Comparison of ENCODE assay signal across 24 cellular contexts in the genomic region with DNA sequence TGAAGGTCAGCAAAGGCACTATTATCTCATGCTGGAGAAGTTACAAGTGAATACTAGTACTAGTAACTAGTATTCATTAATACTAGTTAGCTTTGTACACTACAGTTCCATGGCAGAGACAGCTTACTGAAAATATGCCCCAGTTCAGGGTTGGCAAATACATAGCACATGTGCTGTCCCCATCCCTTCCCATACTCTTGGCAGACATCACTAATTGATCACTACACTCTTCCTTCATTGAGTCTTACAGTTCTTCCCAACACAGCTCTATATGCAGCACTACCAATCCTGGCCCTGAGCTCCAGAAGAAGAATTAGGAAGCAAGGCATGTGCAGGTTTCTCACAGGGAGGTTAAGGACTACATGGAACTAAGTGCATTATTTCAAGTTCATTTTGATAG.
"Had no signal": no experiment of that assay in that cellular context is flagged by ENCODE, and none has a peak within 500 bp of the region (broad histone marks: within the 10 kb centered on the region; RNA-seq: fewer than 3 reads in every experiment).

No MANE protein-coding gene starts in this region.

- FAIRE-seq: bronchial epithelial cell, TTC549 had no signal

- H3K36me3 ChIP-seq: ascending aorta, cardiac muscle cell, WERI-Rb-1 had no signal

- H3K4me3 ChIP-seq: ascending aorta, cardiac muscle cell had no signal

- H3K9me3 ChIP-seq: ascending aorta had no signal

- H3K27ac Mint-ChIP-seq: activated CD4-positive, alpha-beta memory T cell treated with anti-CD3 and anti-CD28 coated beads, Interleukin-2, amount 10 ng/mL, durations not matched to agents 7 days and 5 days; activated naive CD4-positive, alpha-beta T cell treated with anti-CD3 and anti-CD28 coated beads, Interleukin-2, amount 10 ng/mL, durations not matched to agents 7 days and 5 days; activated naive CD4-positive, alpha-beta T cell treated with anti-CD3 and anti-CD28 coated beads, Interleukin-2, amount 50 U/mL, for 24 hours; activated naive CD8-positive, alpha-beta T cell; activated T-helper 2 cell treated with anti-CD3 and anti-CD28 coated beads, Interferon-gamma antibody, Interleukin-2, Interleukin-4, amounts not matched to agents 10 μg/mL and 5 μg/mL and 100 μg/mL, durations not matched to agents 14 hours and 24 hours and 36 hours; T-helper 1 cell treated with Interleukin-12 subunit alpha and Interleukin-12 subunit beta and Interleukin-4 antibody, amounts not matched to agents 30 μg/mL and 1 μg/mL, for 36 hours; T-helper 2 cell treated with Interferon-gamma antibody and Interleukin-4, amounts not matched to agents 5 μg/mL and 100 μg/mL, for 36 hours; WTC11 had no signal

- H3K4me3 Mint-ChIP-seq: activated CD4-positive, alpha-beta memory T cell treated with anti-CD3 and anti-CD28 coated beads, Interleukin-2, amount 10 ng/mL, durations not matched to agents 7 days and 5 days; activated CD4-positive, alpha-beta T cell treated with anti-CD3 and anti-CD28 coated beads for 36 hours; activated CD4-positive, alpha-beta T cell treated with anti-CD3 and anti-CD28 coated beads, Interleukin-2, amount 10 ng/mL, durations not matched to agents 7 days and 5 days; activated CD8-positive, alpha-beta memory T cell treated with anti-CD3 and anti-CD28 coated beads, Interleukin-2, amount 10 ng/mL, durations not matched to agents 7 days and 5 days; activated CD8-positive, alpha-beta T cell treated with anti-CD3 and anti-CD28 coated beads, Interleukin-2, amount 10 ng/mL, durations not matched to agents 7 days and 5 days; activated naive CD4-positive, alpha-beta T cell treated with anti-CD3 and anti-CD28 coated beads, Interleukin-2, amount 10 ng/mL, durations not matched to agents 7 days and 5 days; activated naive CD4-positive, alpha-beta T cell treated with anti-CD3 and anti-CD28 coated beads, Interleukin-2, amount 50 U/mL, for 24 hours; activated naive CD8-positive, alpha-beta T cell; activated naive CD8-positive, alpha-beta T cell treated with anti-CD3 and anti-CD28 coated beads, Interleukin-2, amount 50 U/mL, for 24 hours; activated T-cell treated with anti-CD3 and anti-CD28 coated beads, Interleukin-2, amount 50 U/mL, for 24 hours; brain; central memory CD8-positive, alpha-beta T cell; T-helper 1 cell treated with Interleukin-12 subunit alpha and Interleukin-12 subunit beta and Interleukin-4 antibody, amounts not matched to agents 30 μg/mL and 1 μg/mL, for 36 hours; T-helper 2 cell treated with Interferon-gamma antibody and Interleukin-4, amounts not matched to agents 5 μg/mL and 100 μg/mL, for 36 hours; WTC11 had no signal

- H3K36me3 Mint-ChIP-seq: activated CD8-positive, alpha-beta memory T cell treated with anti-CD3 and anti-CD28 coated beads, Interleukin-2, amount 10 ng/mL, durations not matched to agents 7 days and 5 days; activated naive CD4-positive, alpha-beta T cell treated with anti-CD3 and anti-CD28 coated beads, Interleukin-2, amount 10 ng/mL, durations not matched to agents 7 days and 5 days; activated naive CD4-positive, alpha-beta T cell treated with anti-CD3 and anti-CD28 coated beads, Interleukin-2, amount 50 U/mL, for 24 hours; activated naive CD8-positive, alpha-beta T cell; brain; WTC11 had no signal

- H3K4me1 ChIP-seq: ascending aorta had no signal

- H3K27ac ChIP-seq: ascending aorta, cardiac muscle cell, WERI-Rb-1 had no signal

- H3K27me3 ChIP-seq: ascending aorta, cardiac muscle cell had no signal

- H3K9me3 Mint-ChIP-seq: activated CD4-positive, alpha-beta memory T cell treated with anti-CD3 and anti-CD28 coated beads, Interleukin-2, amount 10 ng/mL, durations not matched to agents 7 days and 5 days; activated CD4-positive, alpha-beta T cell treated with anti-CD3 and anti-CD28 coated beads, Interleukin-2, amount 10 ng/mL, durations not matched to agents 7 days and 5 days; activated naive CD4-positive, alpha-beta T cell treated with anti-CD3 and anti-CD28 coated beads, Interleukin-2, amount 10 ng/mL, durations not matched to agents 7 days and 5 days; activated naive CD4-positive, alpha-beta T cell treated with anti-CD3 and anti-CD28 coated beads, Interleukin-2, amount 50 U/mL, for 24 hours; activated naive CD8-positive, alpha-beta T cell treated with anti-CD3 and anti-CD28 coated beads, Interleukin-2, amount 10 ng/mL, durations not matched to agents 7 days and 5 days; activated T-cell treated with anti-CD3 and anti-CD28 coated beads, Interleukin-2, amount 50 U/mL, for 24 hours; activated T-helper 2 cell treated with anti-CD3 and anti-CD28 coated beads, Interferon-gamma antibody, Interleukin-2, Interleukin-4, amounts not matched to agents 10 μg/mL and 5 μg/mL and 100 μg/mL, durations not matched to agents 14 hours and 24 hours and 36 hours; central memory CD8-positive, alpha-beta T cell; T-helper 1 cell treated with Interleukin-12 subunit alpha and Interleukin-12 subunit beta and Interleukin-4 antibody, amounts not matched to agents 30 μg/mL and 1 μg/mL, for 36 hours; T-helper 2 cell treated with Interferon-gamma antibody and Interleukin-4, amounts not matched to agents 5 μg/mL and 100 μg/mL, for 36 hours had no signal

- DNase-seq: activated gamma-delta T cell, cerebellar nuclear complex had no signal

- H3K27me3 Mint-ChIP-seq: activated CD4-positive, alpha-beta memory T cell treated with anti-CD3 and anti-CD28 coated beads, Interleukin-2, amount 10 ng/mL, durations not matched to agents 7 days and 5 days; activated CD4-positive, alpha-beta T cell treated with anti-CD3 and anti-CD28 coated beads, Interleukin-2, amount 10 ng/mL, durations not matched to agents 7 days and 5 days; activated naive CD4-positive, alpha-beta T cell treated with anti-CD3 and anti-CD28 coated beads, Interleukin-2, amount 10 ng/mL, durations not matched to agents 7 days and 5 days; activated naive CD4-positive, alpha-beta T cell treated with anti-CD3 and anti-CD28 coated beads, Interleukin-2, amount 50 U/mL, for 24 hours; activated naive CD8-positive, alpha-beta T cell; activated naive CD8-positive, alpha-beta T cell treated with anti-CD3 and anti-CD28 coated beads, Interleukin-2, amount 10 ng/mL, durations not matched to agents 7 days and 5 days; activated naive CD8-positive, alpha-beta T cell treated with anti-CD3 and anti-CD28 coated beads, Interleukin-2, amount 50 U/mL, for 24 hours; activated T-cell treated with anti-CD3 and anti-CD28 coated beads, Interleukin-2, amount 50 U/mL, for 24 hours; central memory CD8-positive, alpha-beta T cell had no signal
